In the genomic region with DNA sequence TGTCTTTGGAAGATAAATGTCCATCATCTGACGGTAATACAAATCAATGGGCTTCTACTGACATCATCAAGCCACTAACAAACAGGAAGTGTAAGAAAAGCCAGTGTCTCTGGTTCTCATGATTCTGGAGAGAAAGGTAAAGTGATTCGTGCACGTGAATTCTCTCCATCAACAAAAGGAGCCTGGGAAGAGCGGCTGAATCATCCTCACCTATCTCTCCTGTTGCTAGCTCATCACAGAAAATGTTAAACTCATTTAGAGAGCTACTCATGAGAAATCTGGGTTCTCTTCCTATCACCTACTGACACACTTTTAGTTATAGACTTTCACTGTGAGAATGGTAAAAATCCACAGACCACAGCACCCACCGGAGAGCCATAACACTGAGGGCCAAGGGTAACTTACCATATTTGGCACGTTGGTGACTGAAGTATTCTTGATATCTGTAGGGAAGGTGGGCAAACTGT, we compare ENCODE assay signal across 1 cellular context.
TF ChIP-seq lines count a peak whose summit lies in the region.

No MANE protein-coding gene starts in this region.

TF ChIP-seq in GM23338, 12 proteins besides CTCF, POLR2A, EP300 and RAD21:
- no peak for TF ChIP-seq ZNF462 (CRISPR knock-in tag; IDR thresholded peaks at IDR 0.05)
- TF ChIP-seq NANOG (IDR thresholded peaks at IDR 0.05; ENCODE audit: borderline replicate concordance), result no peak
